17 cellular contexts compared by ENCODE assay signal in the genomic region with DNA sequence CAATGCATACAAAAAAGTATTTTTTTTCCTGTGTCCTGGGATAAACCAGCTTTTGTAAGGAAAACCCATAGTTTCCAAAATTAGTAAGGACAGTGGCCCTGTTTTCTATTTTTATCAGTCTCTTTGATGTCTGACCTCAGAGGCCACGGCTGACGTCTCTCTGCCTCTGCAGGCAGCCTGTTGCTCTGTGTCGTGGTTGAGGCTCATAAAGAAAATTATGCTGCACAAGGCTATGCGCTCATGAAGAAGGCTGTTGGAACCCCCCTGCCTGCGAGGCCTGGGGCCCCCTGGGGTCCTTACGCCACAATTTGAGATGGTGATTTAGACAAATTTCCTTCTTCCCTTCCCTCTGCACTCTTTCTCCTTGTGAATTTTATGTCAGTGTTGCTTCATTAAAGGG. TPM values are rescaled to one million over a fixed set of nuclear protein-coding genes. Genes with fewer than 3 reads are reported as not detected.
DNase-seq lines count a peak whose midpoint lies in the region; ATAC-seq, FAIRE-seq and TF ChIP-seq lines count a peak whose summit lies in the region.
"Had no signal": no experiment of that assay in that cellular context is flagged by ENCODE, and none has a peak within 500 bp of the region (broad histone marks: within the 10 kb centered on the region; RNA-seq: fewer than 3 reads in every experiment).

No MANE protein-coding gene starts in this region.

- H3K79me2 ChIP-seq in astrocyte (ENCODE audit: insufficient read depth, low read length): peaks cover 34% of the 10 kb centered on the region

- CTCF ChIA-PET in activated CD4-positive, alpha-beta memory T cell treated with anti-CD3 and anti-CD28 coated beads for 36 hours (lab: Charles Lee): no interaction called here
- CTCF ChIA-PET in activated CD4-positive, alpha-beta memory T cell treated with anti-CD3 and anti-CD28 coated beads, Interleukin-2, amount 10 ng/mL, durations not matched to agents 7 days and 5 days (lab: Charles Lee): no interaction called here

- H3K9me3 ChIP-seq in astrocyte (ENCODE audit: insufficient read depth, low read depth, low read length) (no peaks in the 10 kb centered on the region), left ventricle myocardium inferior (replicated peaks) (peaks cover 10% of the 10 kb centered on the region), spleen (peaks cover 0 to 18% (median 10%) of the 10 kb centered on the region in 8 donors)
- H3K9me3 ChIP-seq: body of pancreas had no signal

- H3K4me1 ChIP-seq in astrocyte (ENCODE audit: insufficient read depth, low read length): peaks cover 3% of the 10 kb centered on the region
- H3K4me1 ChIP-seq in left ventricle myocardium inferior: peaks cover 84% of the 10 kb centered on the region
- H3K4me1 ChIP-seq in spleen: peaks cover 8 to 81% (median 49%) of the 10 kb centered on the region in 6 donors
- H3K4me1 ChIP-seq: body of pancreas had no signal

- no peak for ATAC-seq in HG02938 (IDR thresholded peaks at IDR 0.05; ENCODE audit: unreplicated experiment)
- ATAC-seq: body of pancreas; effector memory CD8-positive, alpha-beta T cell; PC-3 had no signal

- no peak overlapping the region for H2AFZ ChIP-seq in astrocyte (ENCODE audit: low read depth, low read length)

- no peaks in the 10 kb centered on the region for H3K27me3 ChIP-seq in astrocyte (ENCODE audit: insufficient read depth, low read length)
- no peaks in the 10 kb centered on the region for H3K27me3 ChIP-seq in left ventricle myocardium inferior (ENCODE audit: low read depth)
- H3K27me3 ChIP-seq in spleen (replicated peaks in 1 of 7): no peaks in the 10 kb centered on the region
- H3K27me3 ChIP-seq: body of pancreas had no signal

- no peak for FAIRE-seq in astrocyte (lab: Jason Lieb, UNC)
- FAIRE-seq: A204.1 had no signal

- H3K9me3 Mint-ChIP-seq in activated CD4-positive, alpha-beta memory T cell treated with anti-CD3 and anti-CD28 coated beads for 36 hours: peaks cover 10% of the 10 kb centered on the region
- peaks cover 11% of the 10 kb centered on the region for H3K9me3 Mint-ChIP-seq in activated CD4-positive, alpha-beta memory T cell treated with anti-CD3 and anti-CD28 coated beads, Interleukin-2, amount 10 ng/mL, durations not matched to agents 7 days and 5 days
- no peaks in the 10 kb centered on the region for H3K9me3 Mint-ChIP-seq in astrocyte (ENCODE audit: unreplicated experiment)

- H3K27ac Mint-ChIP-seq in activated CD4-positive, alpha-beta memory T cell treated with anti-CD3 and anti-CD28 coated beads for 36 hours: no peak overlapping the region
- H3K27ac Mint-ChIP-seq in activated CD4-positive, alpha-beta memory T cell treated with anti-CD3 and anti-CD28 coated beads, Interleukin-2, amount 10 ng/mL, durations not matched to agents 7 days and 5 days: no peak overlapping the region
- H3K27ac Mint-ChIP-seq in astrocyte (ENCODE audit: unreplicated experiment): no peak overlapping the region
- H3K27ac Mint-ChIP-seq: effector memory CD8-positive, alpha-beta T cell had no signal

- H3K4me3 Mint-ChIP-seq in activated CD4-positive, alpha-beta memory T cell treated with anti-CD3 and anti-CD28 coated beads for 36 hours: no peak overlapping the region
- H3K4me3 Mint-ChIP-seq in activated CD4-positive, alpha-beta memory T cell treated with anti-CD3 and anti-CD28 coated beads, Interleukin-2, amount 10 ng/mL, durations not matched to agents 7 days and 5 days: no peak overlapping the region
- H3K4me3 Mint-ChIP-seq in astrocyte (ENCODE audit: unreplicated experiment): no peak overlapping the region
- H3K4me3 Mint-ChIP-seq: effector memory CD8-positive, alpha-beta T cell had no signal

- H3K36me3 Mint-ChIP-seq in activated CD4-positive, alpha-beta memory T cell treated with anti-CD3 and anti-CD28 coated beads for 36 hours: peaks cover 18% of the 10 kb centered on the region
- H3K36me3 Mint-ChIP-seq in activated CD4-positive, alpha-beta memory T cell treated with anti-CD3 and anti-CD28 coated beads, Interleukin-2, amount 10 ng/mL, durations not matched to agents 7 days and 5 days (ENCODE audit: low read depth): peaks cover 39% of the 10 kb centered on the region
- peaks cover 2% of the 10 kb centered on the region for H3K36me3 Mint-ChIP-seq in astrocyte (ENCODE audit: low read depth, unreplicated experiment)

- POLR2A ChIA-PET in activated CD4-positive, alpha-beta memory T cell treated with anti-CD3 and anti-CD28 coated beads for 36 hours (lab: Charles Lee): no interaction called here
- POLR2A ChIA-PET in activated CD4-positive, alpha-beta memory T cell treated with anti-CD3 and anti-CD28 coated beads, Interleukin-2, amount 10 ng/mL, durations not matched to agents 7 days and 5 days (lab: Charles Lee): no interaction called here

- H3K36me3 ChIP-seq in astrocyte (ENCODE audit: insufficient read depth, low read length): no peaks in the 10 kb centered on the region
- H3K36me3 ChIP-seq in left ventricle myocardium inferior: no peaks in the 10 kb centered on the region
- H3K36me3 ChIP-seq in spleen: peaks cover 0 to 20% (median 0%) of the 10 kb centered on the region in 6 donors
- H3K36me3 ChIP-seq: neutrophil had no signal

- H3K9ac ChIP-seq in astrocyte (ENCODE audit: low read length): no peak overlapping the region

- 42 to 57% (median 48%) methylated on average over 6 of the region's 6 CpGs for WGBS in spleen, 5 donors

- peak; percentile 21 for DNase-seq in activated CD4-positive, alpha-beta memory T cell treated with anti-CD3 and anti-CD28 coated beads for 36 hours
- DNase-seq in activated CD4-positive, alpha-beta memory T cell treated with anti-CD3 and anti-CD28 coated beads, Interleukin-2, amount 10 ng/mL, durations not matched to agents 7 days and 5 days: no peak
- DNase-seq in astrocyte (ENCODE audit: low read depth) (peak; percentile 33), left ventricle myocardium inferior (no peak), smooth muscle cell of the brain vasculature (ENCODE audit: low read depth, low spot score) (peak; percentile 78), CD1c-positive myeloid dendritic cell (ENCODE audit: extremely low spot score) (no peak), spleen (no peak)
- DNase-seq: activated CD4-positive, CD25-positive, alpha-beta regulatory T cell treated with anti-CD3 and anti-CD28 coated beads, Interleukin-2, amount 50 U/mL, for 72 hours; body of pancreas; Calu3; effector memory CD8-positive, alpha-beta T cell; left cardiac atrium; NCI-H1417; PC-3 had no signal

- peaks cover 44% of the 10 kb centered on the region for H3K4me1 Mint-ChIP-seq in activated CD4-positive, alpha-beta memory T cell treated with anti-CD3 and anti-CD28 coated beads for 36 hours (ENCODE audit: low read depth)
- H3K4me1 Mint-ChIP-seq in activated CD4-positive, alpha-beta memory T cell treated with anti-CD3 and anti-CD28 coated beads, Interleukin-2, amount 10 ng/mL, durations not matched to agents 7 days and 5 days: peaks cover 35% of the 10 kb centered on the region
- H3K4me1 Mint-ChIP-seq in astrocyte (ENCODE audit: low read depth, unreplicated experiment): peaks cover 22% of the 10 kb centered on the region

- H3K27ac ChIP-seq in astrocyte (ENCODE audit: low read depth, low read length) (no peak overlapping the region), left ventricle myocardium inferior (replicated peaks) (peak overlapping the region; percentile 73), spleen (no peak overlapping the region)
- H3K27ac ChIP-seq: body of pancreas, neutrophil had no signal

- intact Hi-C loops in activated CD4-positive, alpha-beta memory T cell treated with anti-CD3 and anti-CD28 coated beads for 36 hours (cut with micrococcal nuclease): no loop called here
- intact Hi-C loops in left ventricle myocardium inferior (cut with micrococcal nuclease): no loop called here
- intact Hi-C loops in spleen (cut with DNase I; ENCODE audit: low total_unique reads): loop anchor here (10.0 kb wide), 1 partner anchor 49 kb away; the partner anchor contains the start of gene AGPAT3

- H3K4me3 ChIP-seq in astrocyte (ENCODE audit: insufficient read depth, low read depth, low read length) (no peak overlapping the region), left ventricle myocardium inferior (no peak overlapping the region), spleen (no peak overlapping the region)
- H3K4me3 ChIP-seq: body of pancreas had no signal

- H3K4me2 ChIP-seq in astrocyte (ENCODE audit: low read length): no peak overlapping the region

- TF ChIP-seq POLR2A in spleen (IDR thresholded peaks at IDR 0.05): no peak

- H3K27me3 Mint-ChIP-seq in activated CD4-positive, alpha-beta memory T cell treated with anti-CD3 and anti-CD28 coated beads for 36 hours: no peaks in the 10 kb centered on the region
- H3K27me3 Mint-ChIP-seq in activated CD4-positive, alpha-beta memory T cell treated with anti-CD3 and anti-CD28 coated beads, Interleukin-2, amount 10 ng/mL, durations not matched to agents 7 days and 5 days: peaks cover 2% of the 10 kb centered on the region
- no peaks in the 10 kb centered on the region for H3K27me3 Mint-ChIP-seq in astrocyte (ENCODE audit: low read depth, unreplicated experiment)
- H3K27me3 Mint-ChIP-seq: effector memory CD8-positive, alpha-beta T cell had no signal

- no peak for TF ChIP-seq CTCF in astrocyte (IDR thresholded peaks at IDR 0.05; ENCODE audit: insufficient read depth, low read depth, low read length)
- TF ChIP-seq CTCF in left ventricle myocardium inferior (IDR thresholded peaks at IDR 0.05; ENCODE audit: borderline replicate concordance): no peak
- no peak for TF ChIP-seq CTCF in spleen (IDR thresholded peaks at IDR 0.05 in 8 of 11, conservative IDR thresholded peaks at IDR 0.05 in 3 of 11)

- peaks cover 75% of the 10 kb centered on the region for H4K20me1 ChIP-seq in astrocyte (ENCODE audit: insufficient read depth, low read length)

RNA-seq across cellular contexts. Expression of gene AGPAT3, which starts 48.9 kb away (rescaled TPM):
- total RNA-seq in activated CD4-positive, alpha-beta memory T cell treated with anti-CD3 and anti-CD28 coated beads for 36 hours: 10 to 100 TPM; 71.4 to 82.4 TPM
- 100 to 1,000 TPM; 101 to 102 TPM for total RNA-seq in activated CD4-positive, alpha-beta memory T cell treated with anti-CD3 and anti-CD28 coated beads, Interleukin-2, amount 10 ng/mL, durations not matched to agents 7 days and 5 days
- total RNA-seq in astrocyte (34.7 and 35.6 TPM in 2 replicates), left ventricle myocardium inferior (79.6 TPM), spleen (10 to 100 TPM; 50.8 to 92.0 (median 64.5) TPM)
- polyA plus RNA-seq in spleen: 10 to 100 TPM in 1 of 3 donors, 1 to 10 TPM in 2; 6.9 to 20.7 (median 8.3) TPM

Comparison
In these comparisons a context has a peak if more than half of its experiments do, and no peak if none do; other contexts are left out.
1. DNase-seq: peak in activated CD4-positive, alpha-beta memory T cell treated with anti-CD3 and anti-CD28 coated beads for 36 hours (single experiment), astrocyte (single experiment) and smooth muscle cell of the brain vasculature (single experiment); none in activated CD4-positive, alpha-beta memory T cell treated with anti-CD3 and anti-CD28 coated beads, Interleukin-2, amount 10 ng/mL, durations not matched to agents 7 days and 5 days (single experiment), left ventricle myocardium inferior (single experiment), CD1c-positive myeloid dendritic cell (single experiment) and spleen (single experiment).